17 cellular contexts compared by ENCODE assay signal in the genomic region with DNA sequence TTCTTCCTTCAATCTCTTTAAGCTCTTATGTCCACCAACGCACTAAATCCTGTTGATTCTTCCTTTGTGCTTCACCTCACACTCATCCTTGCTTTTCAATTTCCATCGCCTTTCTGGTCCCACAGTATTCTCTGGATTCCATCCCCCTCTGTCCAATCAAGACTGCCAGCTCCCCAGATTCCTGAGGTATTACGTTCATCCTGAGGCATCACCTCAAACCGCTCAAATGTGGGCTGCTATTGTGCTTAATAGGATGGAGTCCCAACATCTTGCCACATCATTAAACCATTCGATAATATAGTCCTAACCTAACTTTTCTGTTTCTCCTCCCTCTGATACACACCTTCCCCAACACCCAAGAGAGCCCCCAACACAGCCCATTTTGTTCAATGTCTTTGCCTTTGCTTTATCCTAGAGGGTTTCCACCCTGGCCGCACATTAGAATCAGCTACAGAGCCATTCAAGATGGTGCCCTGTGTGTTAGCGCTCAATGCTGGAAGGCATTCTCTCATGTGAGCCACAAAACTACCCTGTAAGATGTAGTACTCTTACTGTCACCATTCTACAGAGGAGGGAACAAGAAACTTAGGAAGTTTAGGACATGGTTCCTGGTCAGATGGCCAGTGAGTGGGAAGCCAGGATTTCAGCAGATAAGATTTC.
"Had no signal": no experiment of that assay in that cellular context is flagged by ENCODE, and none has a peak within 500 bp of the region (broad histone marks: within the 10 kb centered on the region; RNA-seq: fewer than 3 reads in every experiment).

No MANE protein-coding gene starts in this region.

- H3K27ac Mint-ChIP-seq: activated naive CD4-positive, alpha-beta T cell treated with anti-CD3 and anti-CD28 coated beads, Interleukin-2, amount 50 U/mL, for 24 hours; activated T-helper 2 cell treated with anti-CD3 and anti-CD28 coated beads, Interferon-gamma antibody, Interleukin-2, Interleukin-4, amounts not matched to agents 10 μg/mL and 5 μg/mL and 100 μg/mL, durations not matched to agents 14 hours and 24 hours and 36 hours; nephron progenitor cell; stimulated activated naive CD8-positive, alpha-beta T cell treated with anti-CD3 and anti-CD28 coated beads, Interleukin-15, amount 100 ng/mL, for 72 hours; type B pancreatic cell had no signal

- H3K4me3 Mint-ChIP-seq: activated naive CD4-positive, alpha-beta T cell treated with anti-CD3 and anti-CD28 coated beads, Interleukin-2, amount 50 U/mL, for 24 hours; nephron progenitor cell; stimulated activated naive CD8-positive, alpha-beta T cell treated with anti-CD3 and anti-CD28 coated beads, Interleukin-15, amount 100 ng/mL, for 72 hours; type B pancreatic cell had no signal

- H3K27ac ChIP-seq: adrenal gland, body of pancreas, colonic mucosa, right lobe of liver had no signal

- H3K36me3 Mint-ChIP-seq: type B pancreatic cell had no signal

- DNase-seq: activated CD4-positive, alpha-beta T cell treated with anti-CD3 and anti-CD28 coated beads, Interleukin-2, amount 50 U/mL, for 1 hour; activated T-cell treated with anti-CD3 and anti-CD28 coated beads, Interleukin-2, amount 50 U/mL, for 1 hour; adrenal gland; body of pancreas; central memory CD4-positive, alpha-beta T cell; colonic mucosa; hippocampal formation; kidney; mesendoderm; nephron progenitor cell; occipital lobe; stimulated activated CD4-positive, alpha-beta T cell treated with anti-CD3 and anti-CD28 coated beads, Interleukin-1b, Interleukin-23, amount 100 ng/mL, for 48 hours; stimulated activated naive CD8-positive, alpha-beta T cell treated with anti-CD3 and anti-CD28 coated beads, Interleukin-15, amount 100 ng/mL, for 72 hours had no signal

- H3K4me3 ChIP-seq: adrenal gland, body of pancreas, colonic mucosa, right lobe of liver had no signal

- H3K36me3 ChIP-seq: adrenal gland, colonic mucosa, right lobe of liver had no signal

- H3K9me3 ChIP-seq: adrenal gland, body of pancreas, colonic mucosa, right lobe of liver had no signal

- H3K4me1 Mint-ChIP-seq: activated naive CD4-positive, alpha-beta T cell treated with anti-CD3 and anti-CD28 coated beads, Interleukin-2, amount 50 U/mL, for 24 hours; nephron progenitor cell had no signal

- H3K9me3 Mint-ChIP-seq: activated naive CD4-positive, alpha-beta T cell treated with anti-CD3 and anti-CD28 coated beads, Interleukin-2, amount 50 U/mL, for 24 hours; activated T-helper 2 cell treated with anti-CD3 and anti-CD28 coated beads, Interferon-gamma antibody, Interleukin-2, Interleukin-4, amounts not matched to agents 10 μg/mL and 5 μg/mL and 100 μg/mL, durations not matched to agents 14 hours and 24 hours and 36 hours; nephron progenitor cell; stimulated activated naive CD8-positive, alpha-beta T cell treated with anti-CD3 and anti-CD28 coated beads, Interleukin-15, amount 100 ng/mL, for 72 hours; type B pancreatic cell had no signal
